In genomic region chr2:177400337-177400923, GRCh38 we compare ENCODE assay signal across 24 cellular contexts. TPM values are rescaled to one million over a fixed set of nuclear protein-coding genes. Genes with fewer than 3 reads are reported as not detected.
A peak's percentile ranks its signal among the peaks of the same experiment; 100 is the strongest.
DNase-seq lines count a peak whose midpoint lies in the region; ATAC-seq, FAIRE-seq and TF ChIP-seq lines count a peak whose summit lies in the region.
"Had no signal": no experiment of that assay in that cellular context is flagged by ENCODE, and none has a peak within 500 bp of the region (broad histone marks: within the 10 kb centered on the region; RNA-seq: fewer than 3 reads in every experiment).

No MANE protein-coding gene starts in this region.

- no peak overlapping the region for H2BK120ac ChIP-seq in IMR-90 (ENCODE audit: low read depth, low read length)

- no peaks in the 10 kb centered on the region for H3K9me3 ChIP-seq in IMR-90 (ENCODE audit: control insufficient read depth, insufficient read depth, low read length)
- H3K9me3 ChIP-seq in osteoblast (ENCODE audit: low read depth, low read length) = no peaks in the 10 kb centered on the region
- no peaks in the 10 kb centered on the region for H3K9me3 ChIP-seq in WERI-Rb-1 (ENCODE audit: severe bottlenecking)
- H3K9me3 ChIP-seq in body of pancreas = no peaks in the 10 kb centered on the region
- H3K9me3 ChIP-seq: lower lobe of right lung, upper lobe of left lung had no signal

- peaks cover 6% of the 10 kb centered on the region for H3K4me1 ChIP-seq in IMR-90 (ENCODE audit: control insufficient read depth, insufficient read depth, low read length)
- H3K4me1 ChIP-seq in osteoblast (ENCODE audit: insufficient read depth, low read length) = peaks cover 23% of the 10 kb centered on the region
- peaks cover 68% of the 10 kb centered on the region for H3K4me1 ChIP-seq in body of pancreas

- no TSS peak for BruUV-seq in IMR-90 (replicated peaks; lab: Mats Ljungman, UMichigan)

- TF ChIP-seq CTCF in IMR-90 (conservative IDR thresholded peaks at IDR 0.05; ENCODE audit: low read depth, low read length) (no peak), choroid plexus epithelial cell (conservative IDR thresholded peaks at IDR 0.05; ENCODE audit: low read depth, low read length) (no peak), osteoblast (IDR thresholded peaks at IDR 0.05; ENCODE audit: extremely low read depth, low read depth, low read length) (no peak), WERI-Rb-1 (IDR thresholded peaks at IDR 0.05; ENCODE audit: low read depth, low read length) (no peak), body of pancreas (IDR thresholded peaks at IDR 0.05) (no peak)

- peak; percentile 11 for FAIRE-seq in GM19239 (lab: Jason Lieb, UNC)
- FAIRE-seq: endometrium had no signal

- no peak overlapping the region; the same call in 1 of the 2 replicates for H3K23ac ChIP-seq in IMR-90 (ENCODE audit: low read depth, low read length)

- H3K79me2 ChIP-seq in osteoblast (ENCODE audit: insufficient read depth, low read length) = peaks cover 86% of the 10 kb centered on the region

- H2BK20ac ChIP-seq in IMR-90 (ENCODE audit: low read depth, low read length) = no peak overlapping the region

- H3K27ac ChIP-seq in IMR-90 (ENCODE audit: insufficient read depth, low read length) = no peak overlapping the region
- H3K27ac ChIP-seq in osteoblast (ENCODE audit: low read depth, low read length) = no peak overlapping the region
- H3K27ac ChIP-seq in WERI-Rb-1 = no peak overlapping the region
- no peak overlapping the region for H3K27ac ChIP-seq in body of pancreas
- H3K27ac ChIP-seq: coronary artery, lower lobe of right lung, upper lobe of left lung had no signal

- no peaks in the 10 kb centered on the region for H3K27me3 ChIP-seq in IMR-90 (ENCODE audit: control insufficient read depth, insufficient read depth, low read length)
- no peaks in the 10 kb centered on the region for H3K27me3 ChIP-seq in osteoblast (ENCODE audit: insufficient read depth, low read length)
- H3K27me3 ChIP-seq in WERI-Rb-1 (ENCODE audit: insufficient read depth, low read depth, severe bottlenecking) = no peaks in the 10 kb centered on the region
- H3K27me3 ChIP-seq in body of pancreas = no peaks in the 10 kb centered on the region
- H3K27me3 ChIP-seq: upper lobe of left lung had no signal

- no peak overlapping the region for H3K18ac ChIP-seq in IMR-90 (ENCODE audit: low read depth, low read length)

- no peak overlapping the region for H2BK15ac ChIP-seq in IMR-90 (ENCODE audit: low read depth, low read length)

- CTCF ChIA-PET in IMR-90 (lab: Yijun Ruan, JAX) = no interaction called here

- intact Hi-C loops in IMR-90 (cut with micrococcal nuclease) (no loop called here), body of pancreas (cut with DNase I) (no loop called here)

- H3K79me1 ChIP-seq in IMR-90 (ENCODE audit: low read depth in 1 of 2, low read length in 2 of 2) = peaks cover 13 to 65% of the 10 kb centered on the region in 2 experiments

- H3K14ac ChIP-seq in IMR-90 (replicated peaks; ENCODE audit: low read depth, low read length) = no peak overlapping the region

- TF ChIP-seq POLR2A in IMR-90 (IDR thresholded peaks at IDR 0.05; ENCODE audit: low read depth, low read length) = no peak
- no peak for TF ChIP-seq POLR2A in body of pancreas (IDR thresholded peaks at IDR 0.05)

- H3K36me3 ChIP-seq in IMR-90 (ENCODE audit: control insufficient read depth, insufficient read depth, low read length) = no peaks in the 10 kb centered on the region
- H3K36me3 ChIP-seq in osteoblast (ENCODE audit: insufficient read depth, low read length) = no peaks in the 10 kb centered on the region
- peaks cover 5% of the 10 kb centered on the region for H3K36me3 ChIP-seq in WERI-Rb-1
- H3K36me3 ChIP-seq in body of pancreas (replicated peaks in 1 of 2; ENCODE audit: insufficient read depth in 1 of 2, low read depth in 2 of 2) = no peaks in the 10 kb centered on the region
- H3K36me3 ChIP-seq: lower lobe of right lung, upper lobe of left lung had no signal

- no CpG with 5 or more reads among the region's 4 CpGs for WGBS in IMR-90 (ENCODE audit: extremely low coverage in 2 of 2, insufficient read length in 1 of 2), 2 experiments
- WGBS in body of pancreas, 2 donors = 54 to 63% methylated on average over 4 of the region's 4 CpGs

- H4K5ac ChIP-seq in IMR-90 (ENCODE audit: low read depth, low read length) = no peak overlapping the region

- H2AFZ ChIP-seq in IMR-90 (replicated peaks; ENCODE audit: low read length, poor library complexity) (no peak overlapping the region), osteoblast (ENCODE audit: low read length) (no peak overlapping the region)

- dilution Hi-C loops in IMR-90 (cut with HindIII; ENCODE audit: low sequenced_read_pairs, unreplicated experiment) = no loop called here

- H4K20me1 ChIP-seq in IMR-90 (ENCODE audit: insufficient read depth, low read length) (peaks cover 33% of the 10 kb centered on the region), osteoblast (ENCODE audit: insufficient read depth, low read length) (peaks cover 36% of the 10 kb centered on the region)

- H3K56ac ChIP-seq in IMR-90 (ENCODE audit: extremely low read depth, insufficient read depth, low read length) = no peak overlapping the region

- no peak overlapping the region for H2AK5ac ChIP-seq in IMR-90 (ENCODE audit: low read depth, low read length)

- DNase-seq in GM19239 (ENCODE audit: insufficient read length, low spot score) (no peak), IMR-90 (peak; percentile 5), choroid plexus epithelial cell (ENCODE audit: low read depth) (peak; percentile 23), osteoblast (ENCODE audit: insufficient read length, low spot score, missing footprints) (peak; percentile 61), WERI-Rb-1 (no peak), SK-N-DZ (ENCODE audit: low spot score) (no peak), G401 (ENCODE audit: low spot score) (no peak), body of pancreas (no peak)
- DNase-seq: activated naive CD4-positive, alpha-beta T cell treated with anti-CD3 and anti-CD28 coated beads for 36 hours; amniotic stem cell; DMS53; H9; islet precursor cell; lower lobe of right lung; natural killer cell; NCI-H1436; NCI-H2107; NCI-H446; occipital lobe; stimulated activated CD4-positive, alpha-beta T cell treated with anti-CD3 and anti-CD28 coated beads, Interleukin-2, amount 100 ng/mL, for 48 hours; substantia nigra; upper lobe of left lung had no signal

- TF ChIP-seq RAD21 in IMR-90 (IDR thresholded peaks at IDR 0.05; ENCODE audit: low read length) = no peak

- no peak for ATAC-seq in IMR-90 (ENCODE audit: low read depth)
- no peak for ATAC-seq in body of pancreas
- ATAC-seq: lower lobe of right lung, natural killer cell had no signal

- in situ Hi-C loops in IMR-90 (cut with MboI; ENCODE audit: low sequenced_read_pairs) = no loop called here
- in situ Hi-C loops in G401 (cut with HindIII; ENCODE audit: low sequenced_read_pairs) = no loop called here

- H3K4ac ChIP-seq in IMR-90 (ENCODE audit: low read depth, low read length) = no peak overlapping the region

- no peak overlapping the region for H3K4me2 ChIP-seq in IMR-90 (ENCODE audit: low read depth, low read length)
- no peak overlapping the region for H3K4me2 ChIP-seq in osteoblast (ENCODE audit: insufficient read depth, low read length)

- H2BK5ac ChIP-seq in IMR-90 (ENCODE audit: low read depth, low read length, poor library complexity, severe bottlenecking) = no peak overlapping the region

- no peak overlapping the region for H2AK9ac ChIP-seq in IMR-90 (replicated peaks; ENCODE audit: low read depth, low read length, poor library complexity)

- POLR2A ChIA-PET in IMR-90 (lab: Charles Lee; ENCODE audit: unreplicated experiment) = no interaction called here

- H4K91ac ChIP-seq in IMR-90 (ENCODE audit: insufficient read depth, low read depth, low read length) = no peak overlapping the region

- H3K4me3 ChIP-seq in IMR-90 (ENCODE audit: insufficient read depth, low read depth, low read length) (no peak overlapping the region), choroid plexus epithelial cell (ENCODE audit: low read depth, low read length) (no peak overlapping the region), osteoblast (ENCODE audit: insufficient read depth, low read length) (no peak overlapping the region), WERI-Rb-1 (ENCODE audit: low read depth, low read length) (no peak overlapping the region), body of pancreas (no peak overlapping the region)
- H3K4me3 ChIP-seq: coronary artery, lower lobe of right lung, upper lobe of left lung had no signal

- no peak overlapping the region for H4K8ac ChIP-seq in IMR-90 (ENCODE audit: low read depth in 2 of 2, low read length in 2 of 2)

- no peak overlapping the region for H3K9ac ChIP-seq in IMR-90 (ENCODE audit: low read depth, low read length)

- no peaks in the 10 kb centered on the region for H3K9me1 ChIP-seq in IMR-90 (ENCODE audit: insufficient read depth, low read length)

TF ChIP-seq in IMR-90, 13 proteins besides CTCF, POLR2A, EP300 and RAD21:
- TF ChIP-seq RCOR1 (IDR thresholded peaks at IDR 0.05; ENCODE audit: insufficient replicate concordance, low read length) = no peak
- no peak for TF ChIP-seq CHD1 (IDR thresholded peaks at IDR 0.05; ENCODE audit: low read depth, low read length)
- TF ChIP-seq MAFK (IDR thresholded peaks at IDR 0.05; ENCODE audit: low read depth, low read length) = peak; percentile 72
- no peak for TF ChIP-seq SMC3 (IDR thresholded peaks at IDR 0.05; ENCODE audit: low read depth, low read length)
- no peak for TF ChIP-seq RFX5 (IDR thresholded peaks at IDR 0.05; ENCODE audit: low read depth, low read length)
- no peak for TF ChIP-seq CEBPB (IDR thresholded peaks at IDR 0.05; ENCODE audit: low read depth, low read length)

RNA-seq across cellular contexts. Expression of gene AGPS, which starts 7.9 kb away (rescaled TPM):
- total RNA-seq in IMR-90 (2012; rRNA removed) = 18.6 and 34.4 TPM in 2 replicates
- polyA plus RNA-seq in IMR-90 (2012; rRNA removed) = 5.5 and 6.6 TPM in 2 replicates
- polyA plus RNA-seq in IMR-90 (2012; cell fraction: cytosol; rRNA removed) = 2.5 and 7.5 TPM in 2 replicates
- 2.3 and 3.0 TPM in 2 replicates for polyA plus RNA-seq in IMR-90 (2012; cell fraction: nucleus; rRNA removed; ENCODE audit: low replicate concordance)
- total RNA-seq in osteoblast = 32.1 and 34.0 TPM in 2 replicates
- polyA plus RNA-seq in SK-N-DZ (2014; cell fraction: cytosol; rRNA removed) = 24.5 and 27.1 TPM in 2 replicates
- 43.3 and 91.5 TPM in 2 replicates for polyA plus RNA-seq in SK-N-DZ (2014; cell fraction: nucleus; rRNA removed)
- 115 and 139 TPM in 2 replicates for total RNA-seq in G401 (2014; rRNA removed; shearing (Covaris generic))
- total RNA-seq in body of pancreas = 10 to 100 TPM; 18.4 to 57.7 TPM

Comparison
In these comparisons a context has a peak if more than half of its experiments do, and no peak if none do; other contexts are left out.
1. DNase-seq: peak in IMR-90 (single experiment), choroid plexus epithelial cell (single experiment) and osteoblast (single experiment); none in GM19239 (single experiment), WERI-Rb-1 (single experiment), SK-N-DZ (single experiment), G401 (single experiment) and body of pancreas (0 of 4).